Comparison of ENCODE assay signal across 9 cellular contexts in genomic region chr12:1576410-1577240, GRCh38. TPM values are rescaled to one million over a fixed set of nuclear protein-coding genes. Genes with fewer than 3 reads are reported as not detected.
DNase-seq lines count a peak whose midpoint lies in the region; ATAC-seq and TF ChIP-seq lines count a peak whose summit lies in the region.
"Had no signal": no experiment of that assay in that cellular context is flagged by ENCODE, and none has a peak within 500 bp of the region (broad histone marks: within the 10 kb centered on the region; RNA-seq: fewer than 3 reads in every experiment).

No MANE protein-coding gene starts in this region.

- H3K9me3 ChIP-seq in body of pancreas (no peaks in the 10 kb centered on the region), left lung (no peaks in the 10 kb centered on the region), testis (no peaks in the 10 kb centered on the region)

- H3K36me3 ChIP-seq in body of pancreas (replicated peaks in 1 of 2; ENCODE audit: insufficient read depth in 1 of 2, low read depth in 2 of 2) (no peaks in the 10 kb centered on the region), left lung (no peaks in the 10 kb centered on the region), testis (ENCODE audit: low read depth, missing control alignments) (no peaks in the 10 kb centered on the region)

- TF ChIP-seq CTCF in HFFc6 (IDR thresholded peaks at IDR 0.05) (no peak), body of pancreas (IDR thresholded peaks at IDR 0.05) (no peak), left lung (IDR thresholded peaks at IDR 0.05) (no peak), testis (IDR thresholded peaks at IDR 0.05) (no peak)

- peak; percentile 62 for ATAC-seq in body of pancreas
- peak; percentile 74 for ATAC-seq in left lung
- ATAC-seq in HG03045 (IDR thresholded peaks at IDR 0.05; ENCODE audit: unreplicated experiment): no peak
- ATAC-seq in GM18867 (IDR thresholded peaks at IDR 0.05; ENCODE audit: unreplicated experiment): no peak
- no peak for ATAC-seq in GM21825 (IDR thresholded peaks at IDR 0.05; ENCODE audit: unreplicated experiment)
- ATAC-seq: naive thymus-derived CD4-positive, alpha-beta T cell had no signal

- H3K27me3 ChIP-seq in body of pancreas: no peaks in the 10 kb centered on the region
- H3K27me3 ChIP-seq in left lung: no peaks in the 10 kb centered on the region
- no peaks in the 10 kb centered on the region for H3K27me3 ChIP-seq in testis

- H3K27me3 Mint-ChIP-seq in HFFc6 (ENCODE audit: insufficient read depth): peaks cover 13% of the 10 kb centered on the region

- 9 to 13% methylated on average over 19 to 21 of the region's 21 CpGs for WGBS in body of pancreas, 2 donors
- 32 to 45% methylated on average over 21 of the region's 21 CpGs for WGBS in testis, 2 donors

- peaks cover 13% of the 10 kb centered on the region for H3K9me3 Mint-ChIP-seq in HFFc6

- peak overlapping the region; percentile 78 for H3K4me3 Mint-ChIP-seq in HFFc6
- H3K4me3 Mint-ChIP-seq: naive thymus-derived CD4-positive, alpha-beta T cell had no signal

- H3K4me1 ChIP-seq in body of pancreas (peaks cover 25% of the 10 kb centered on the region), left lung (peaks cover 20 to 24% of the 10 kb centered on the region in 2 donors), testis (peaks cover 33% of the 10 kb centered on the region)

- H3K36me3 Mint-ChIP-seq in HFFc6 (ENCODE audit: low read depth): peaks cover 45% of the 10 kb centered on the region

- peak; percentile 55 for DNase-seq in HFFc6
- peak; percentile 25 to 45 (median 33) for DNase-seq in body of pancreas
- peak in 1 of 2 donors; percentile 56 for DNase-seq in left lung
- peak; percentile 79 for DNase-seq in testis
- DNase-seq in posterior vena cava (ENCODE audit: low spot score): no peak
- DNase-seq: naive thymus-derived CD4-positive, alpha-beta T cell had no signal

- peak overlapping the region; percentile 33 to 76 (median 51) for H3K27ac ChIP-seq in body of pancreas
- peak overlapping the region; percentile 13 to 27 for H3K27ac ChIP-seq in left lung
- peak overlapping the region; percentile 63 to 71 for H3K27ac ChIP-seq in testis

- no peak overlapping the region for H3K4me3 ChIP-seq in body of pancreas
- no peak overlapping the region for H3K4me3 ChIP-seq in left lung
- no peak overlapping the region for H3K4me3 ChIP-seq in testis

- H3K4me1 Mint-ChIP-seq in HFFc6 (ENCODE audit: low read depth): peaks cover 100% of the 10 kb centered on the region

- intact Hi-C loops in body of pancreas (cut with DNase I): no loop called here
- intact Hi-C loops in left lung (cut with DNase I): no loop called here
- intact Hi-C loops in testis (cut with DNase I; ENCODE audit: low total_unique reads): no loop called here
- intact Hi-C loops in posterior vena cava (cut with DNase I): no loop called here

- H3K27ac Mint-ChIP-seq in HFFc6: peak overlapping the region; percentile 89

- TF ChIP-seq POLR2A in body of pancreas (IDR thresholded peaks at IDR 0.05) (no peak), testis (IDR thresholded peaks at IDR 0.05) (no peak)

RNA-seq across cellular contexts. Expression of gene FBXL14, which starts 17.8 kb away (rescaled TPM):
- 1 to 10 TPM; 5.2 to 6.5 (median 5.4) TPM for total RNA-seq in HFFc6 (2021; fragmentation: NEBNext Ultra II Directional; extraction: Animal tissue kit (Norgen Biotek cat#: 25700))
- total RNA-seq in body of pancreas (1 to 10 TPM; 4.6 to 9.9 TPM), left lung (10 to 100 TPM; 11.5 to 15.5 TPM), testis (10 to 100 TPM; 39.5 to 45.8 TPM), posterior vena cava (1 to 10 TPM; 6.3 to 7.3 TPM)
- polyA plus RNA-seq in testis (ENCODE audit: insufficient read depth, low read depth, low replicate concordance): 50.2 TPM

RNA-seq across cellular contexts. Expression of gene WNT5B, which starts 52.4 kb away (rescaled TPM):
- 100 to 1,000 TPM; 191 to 289 (median 200) TPM for total RNA-seq in HFFc6 (2021; fragmentation: NEBNext Ultra II Directional; extraction: Animal tissue kit (Norgen Biotek cat#: 25700))
- total RNA-seq in body of pancreas (not detected), left lung (1 to 10 TPM; 3.3 to 4.5 TPM), testis (1 to 10 TPM; 4.6 to 5.8 TPM), posterior vena cava (10 to 100 TPM; 10.1 to 12.8 TPM)
- 4.9 TPM for polyA plus RNA-seq in testis (ENCODE audit: insufficient read depth, low read depth, low replicate concordance)
- polyA plus RNA-seq: naive thymus-derived CD4-positive, alpha-beta T cell had no signal

Comparison
In these comparisons a context has a peak if more than half of its experiments do, and no peak if none do; other contexts are left out.
1. ATAC-seq: peak in body of pancreas (single experiment) and left lung (single experiment); none in HG03045 (single experiment), GM18867 (single experiment) and GM21825 (single experiment).
2. RNA of gene WNT5B, which starts 52.4 kb away (total RNA-seq): 191 to 289 TPM in HFFc6; 10.1 to 12.8 TPM in posterior vena cava, 4.6 to 5.8 TPM in testis, 3.3 to 4.5 TPM in left lung and not detected in body of pancreas; every median in the first group is over 10 times any median in the second.
3. Peak in every context shown above with its lines, with median percentiles within 50 percentile points of each other: H3K27ac ChIP-seq.